ENCODE assay signal across 1 cellular context in the genomic region with DNA sequence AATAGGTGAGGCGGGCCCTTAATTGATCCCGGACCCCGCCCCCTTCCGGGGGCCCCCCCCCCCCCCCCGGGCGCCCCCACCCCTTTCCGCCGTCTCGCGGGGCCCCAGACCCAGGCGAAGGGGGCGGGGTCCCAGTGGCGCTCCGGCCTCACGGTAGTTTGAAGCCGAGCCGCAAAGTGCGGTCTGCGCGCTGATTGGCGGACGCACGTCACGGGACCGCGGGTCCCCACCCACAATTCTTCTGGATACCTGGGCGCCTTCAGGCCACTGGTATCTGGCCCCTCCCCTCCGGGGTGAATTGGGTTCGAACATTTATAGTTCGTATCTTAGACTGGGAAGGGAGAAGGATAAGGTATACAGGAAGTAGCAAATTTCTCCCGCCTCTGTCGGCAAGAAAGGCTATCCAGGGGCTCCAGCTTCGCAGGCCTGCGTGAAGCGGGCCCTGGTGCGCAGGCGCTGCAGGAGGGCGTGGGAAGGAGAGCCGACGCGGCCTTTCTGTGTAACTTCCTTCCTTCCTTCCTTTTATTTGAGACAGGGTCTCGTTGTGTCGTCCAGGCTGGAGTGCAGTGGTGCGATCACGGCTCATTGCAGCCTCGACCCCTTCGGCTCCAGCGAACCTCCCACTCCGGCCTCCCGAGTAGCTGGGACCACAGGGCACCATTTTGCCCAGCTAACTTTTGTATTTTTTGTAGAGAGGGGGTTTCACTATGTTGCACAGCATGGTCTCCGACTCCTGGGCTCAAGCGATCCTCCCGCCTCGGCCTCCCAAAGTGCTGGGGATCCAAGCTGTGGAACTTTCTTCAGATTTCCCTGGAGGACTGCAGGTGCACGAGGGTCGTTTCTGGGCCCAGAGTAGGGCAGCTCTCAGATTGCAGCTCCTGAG.
TF ChIP-seq lines count a peak whose summit lies in the region.

No MANE protein-coding gene starts in this region.

TF ChIP-seq in HepG2, 621 proteins besides CTCF, POLR2A, EP300 and RAD21 (continued from another document and continues in another):
- TF ChIP-seq, protein P1, sequence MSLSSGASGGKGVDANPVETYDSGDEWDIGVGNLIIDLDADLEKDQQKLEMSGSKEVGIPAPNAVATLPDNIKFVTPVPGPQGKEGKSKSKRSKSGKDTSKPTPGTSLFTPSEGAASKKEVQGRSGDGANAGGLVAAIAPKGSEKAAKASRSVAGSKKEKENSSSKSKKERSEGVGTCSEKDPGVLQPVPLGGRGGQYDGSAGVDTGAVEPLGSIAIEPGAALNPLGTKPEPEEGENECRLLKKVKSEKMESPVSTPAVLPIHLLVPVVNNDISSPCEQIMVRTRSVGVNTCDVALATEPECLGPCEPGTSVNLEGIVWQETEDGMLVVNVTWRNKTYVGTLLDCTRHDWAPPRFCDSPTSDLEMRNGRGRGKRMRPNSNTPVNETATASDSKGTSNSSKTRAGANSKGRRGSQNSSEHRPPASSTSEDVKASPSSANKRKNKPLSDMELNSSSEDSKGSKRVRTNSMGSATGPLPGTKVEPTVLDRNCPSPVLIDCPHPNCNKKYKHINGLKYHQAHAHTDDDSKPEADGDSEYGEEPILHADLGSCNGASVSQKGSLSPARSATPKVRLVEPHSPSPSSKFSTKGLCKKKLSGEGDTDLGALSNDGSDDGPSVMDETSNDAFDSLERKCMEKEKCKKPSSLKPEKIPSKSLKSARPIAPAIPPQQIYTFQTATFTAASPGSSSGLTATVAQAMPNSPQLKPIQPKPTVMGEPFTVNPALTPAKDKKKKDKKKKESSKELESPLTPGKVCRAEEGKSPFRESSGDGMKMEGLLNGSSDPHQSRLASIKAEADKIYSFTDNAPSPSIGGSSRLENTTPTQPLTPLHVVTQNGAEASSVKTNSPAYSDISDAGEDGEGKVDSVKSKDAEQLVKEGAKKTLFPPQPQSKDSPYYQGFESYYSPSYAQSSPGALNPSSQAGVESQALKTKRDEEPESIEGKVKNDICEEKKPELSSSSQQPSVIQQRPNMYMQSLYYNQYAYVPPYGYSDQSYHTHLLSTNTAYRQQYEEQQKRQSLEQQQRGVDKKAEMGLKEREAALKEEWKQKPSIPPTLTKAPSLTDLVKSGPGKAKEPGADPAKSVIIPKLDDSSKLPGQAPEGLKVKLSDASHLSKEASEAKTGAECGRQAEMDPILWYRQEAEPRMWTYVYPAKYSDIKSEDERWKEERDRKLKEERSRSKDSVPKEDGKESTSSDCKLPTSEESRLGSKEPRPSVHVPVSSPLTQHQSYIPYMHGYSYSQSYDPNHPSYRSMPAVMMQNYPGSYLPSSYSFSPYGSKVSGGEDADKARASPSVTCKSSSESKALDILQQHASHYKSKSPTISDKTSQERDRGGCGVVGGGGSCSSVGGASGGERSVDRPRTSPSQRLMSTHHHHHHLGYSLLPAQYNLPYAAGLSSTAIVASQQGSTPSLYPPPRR (CRISPR knock-in tag; IDR thresholded peaks at IDR 0.05; ENCODE audit: borderline replicate concordance): peak; percentile 43; the same call in 1 of the 2 replicates
- TF ChIP-seq NFATC3 (CRISPR knock-in tag; IDR thresholded peaks at IDR 0.05): 0 out of 2 replicates have a peak, but pooled peaks have one; percentile 24
- no peak for TF ChIP-seq SIX4 (CRISPR knock-in tag; IDR thresholded peaks at IDR 0.05)
- TF ChIP-seq KAT2B (IDR thresholded peaks at IDR 0.05; ENCODE audit: borderline replicate concordance, low read depth, low read length): no peak
- no peak for TF ChIP-seq SNRNP70 (IDR thresholded peaks at IDR 0.05; ENCODE audit: low read depth, low read length)
- TF ChIP-seq, protein P2, sequence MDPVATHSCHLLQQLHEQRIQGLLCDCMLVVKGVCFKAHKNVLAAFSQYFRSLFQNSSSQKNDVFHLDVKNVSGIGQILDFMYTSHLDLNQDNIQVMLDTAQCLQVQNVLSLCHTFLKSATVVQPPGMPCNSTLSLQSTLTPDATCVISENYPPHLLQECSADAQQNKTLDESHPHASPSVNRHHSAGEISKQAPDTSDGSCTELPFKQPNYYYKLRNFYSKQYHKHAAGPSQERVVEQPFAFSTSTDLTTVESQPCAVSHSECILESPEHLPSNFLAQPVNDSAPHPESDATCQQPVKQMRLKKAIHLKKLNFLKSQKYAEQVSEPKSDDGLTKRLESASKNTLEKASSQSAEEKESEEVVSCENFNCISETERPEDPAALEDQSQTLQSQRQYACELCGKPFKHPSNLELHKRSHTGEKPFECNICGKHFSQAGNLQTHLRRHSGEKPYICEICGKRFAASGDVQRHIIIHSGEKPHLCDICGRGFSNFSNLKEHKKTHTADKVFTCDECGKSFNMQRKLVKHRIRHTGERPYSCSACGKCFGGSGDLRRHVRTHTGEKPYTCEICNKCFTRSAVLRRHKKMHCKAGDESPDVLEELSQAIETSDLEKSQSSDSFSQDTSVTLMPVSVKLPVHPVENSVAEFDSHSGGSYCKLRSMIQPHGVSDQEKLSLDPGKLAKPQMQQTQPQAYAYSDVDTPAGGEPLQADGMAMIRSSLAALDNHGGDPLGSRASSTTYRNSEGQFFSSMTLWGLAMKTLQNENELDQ (CRISPR knock-in tag; IDR thresholded peaks at IDR 0.05; ENCODE audit: borderline replicate concordance): no peak
- TF ChIP-seq, protein P3, sequence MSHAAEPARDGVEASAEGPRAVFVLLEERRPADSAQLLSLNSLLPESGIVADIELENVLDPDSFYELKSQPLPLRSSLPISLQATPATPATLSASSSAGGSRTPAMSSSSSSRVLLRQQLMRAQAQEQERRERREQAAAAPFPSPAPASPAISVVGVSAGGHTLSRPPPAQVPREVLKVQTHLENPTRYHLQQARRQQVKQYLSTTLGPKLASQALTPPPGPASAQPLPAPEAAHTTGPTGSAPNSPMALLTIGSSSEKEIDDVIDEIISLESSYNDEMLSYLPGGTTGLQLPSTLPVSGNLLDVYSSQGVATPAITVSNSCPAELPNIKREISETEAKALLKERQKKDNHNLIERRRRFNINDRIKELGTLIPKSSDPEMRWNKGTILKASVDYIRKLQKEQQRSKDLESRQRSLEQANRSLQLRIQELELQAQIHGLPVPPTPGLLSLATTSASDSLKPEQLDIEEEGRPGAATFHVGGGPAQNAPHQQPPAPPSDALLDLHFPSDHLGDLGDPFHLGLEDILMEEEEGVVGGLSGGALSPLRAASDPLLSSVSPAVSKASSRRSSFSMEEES (CRISPR knock-in tag; IDR thresholded peaks at IDR 0.05): 0 out of 2 replicates have a peak, but pooled peaks have one; percentile 18
- TF ChIP-seq ZNF644 (CRISPR knock-in tag; IDR thresholded peaks at IDR 0.05; ENCODE audit: low read depth): no peak
- TF ChIP-seq, protein P4, sequence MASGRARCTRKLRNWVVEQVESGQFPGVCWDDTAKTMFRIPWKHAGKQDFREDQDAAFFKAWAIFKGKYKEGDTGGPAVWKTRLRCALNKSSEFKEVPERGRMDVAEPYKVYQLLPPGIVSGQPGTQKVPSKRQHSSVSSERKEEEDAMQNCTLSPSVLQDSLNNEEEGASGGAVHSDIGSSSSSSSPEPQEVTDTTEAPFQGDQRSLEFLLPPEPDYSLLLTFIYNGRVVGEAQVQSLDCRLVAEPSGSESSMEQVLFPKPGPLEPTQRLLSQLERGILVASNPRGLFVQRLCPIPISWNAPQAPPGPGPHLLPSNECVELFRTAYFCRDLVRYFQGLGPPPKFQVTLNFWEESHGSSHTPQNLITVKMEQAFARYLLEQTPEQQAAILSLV (CRISPR knock-in tag; IDR thresholded peaks at IDR 0.05; ENCODE audit: borderline replicate concordance): no peak
- TF ChIP-seq, protein P5, sequence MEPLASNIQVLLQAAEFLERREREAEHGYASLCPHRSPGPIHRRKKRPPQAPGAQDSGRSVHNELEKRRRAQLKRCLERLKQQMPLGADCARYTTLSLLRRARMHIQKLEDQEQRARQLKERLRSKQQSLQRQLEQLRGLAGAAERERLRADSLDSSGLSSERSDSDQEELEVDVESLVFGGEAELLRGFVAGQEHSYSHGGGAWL (CRISPR knock-in tag; IDR thresholded peaks at IDR 0.05): 0 out of 2 replicates have a peak, but pooled peaks have one; percentile 43
- TF ChIP-seq, protein P6, sequence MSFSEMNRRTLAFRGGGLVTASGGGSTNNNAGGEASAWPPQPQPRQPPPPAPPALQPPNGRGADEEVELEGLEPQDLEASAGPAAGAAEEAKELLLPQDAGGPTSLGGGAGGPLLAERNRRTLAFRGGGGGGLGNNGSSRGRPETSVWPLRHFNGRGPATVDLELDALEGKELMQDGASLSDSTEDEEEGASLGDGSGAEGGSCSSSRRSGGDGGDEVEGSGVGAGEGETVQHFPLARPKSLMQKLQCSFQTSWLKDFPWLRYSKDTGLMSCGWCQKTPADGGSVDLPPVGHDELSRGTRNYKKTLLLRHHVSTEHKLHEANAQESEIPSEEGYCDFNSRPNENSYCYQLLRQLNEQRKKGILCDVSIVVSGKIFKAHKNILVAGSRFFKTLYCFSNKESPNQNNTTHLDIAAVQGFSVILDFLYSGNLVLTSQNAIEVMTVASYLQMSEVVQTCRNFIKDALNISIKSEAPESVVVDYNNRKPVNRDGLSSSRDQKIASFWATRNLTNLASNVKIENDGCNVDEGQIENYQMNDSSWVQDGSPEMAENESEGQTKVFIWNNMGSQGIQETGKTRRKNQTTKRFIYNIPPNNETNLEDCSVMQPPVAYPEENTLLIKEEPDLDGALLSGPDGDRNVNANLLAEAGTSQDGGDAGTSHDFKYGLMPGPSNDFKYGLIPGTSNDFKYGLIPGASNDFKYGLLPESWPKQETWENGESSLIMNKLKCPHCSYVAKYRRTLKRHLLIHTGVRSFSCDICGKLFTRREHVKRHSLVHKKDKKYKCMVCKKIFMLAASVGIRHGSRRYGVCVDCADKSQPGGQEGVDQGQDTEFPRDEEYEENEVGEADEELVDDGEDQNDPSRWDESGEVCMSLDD (CRISPR knock-in tag; IDR thresholded peaks at IDR 0.05; ENCODE audit: borderline replicate concordance): no peak
- TF ChIP-seq, protein P7, sequence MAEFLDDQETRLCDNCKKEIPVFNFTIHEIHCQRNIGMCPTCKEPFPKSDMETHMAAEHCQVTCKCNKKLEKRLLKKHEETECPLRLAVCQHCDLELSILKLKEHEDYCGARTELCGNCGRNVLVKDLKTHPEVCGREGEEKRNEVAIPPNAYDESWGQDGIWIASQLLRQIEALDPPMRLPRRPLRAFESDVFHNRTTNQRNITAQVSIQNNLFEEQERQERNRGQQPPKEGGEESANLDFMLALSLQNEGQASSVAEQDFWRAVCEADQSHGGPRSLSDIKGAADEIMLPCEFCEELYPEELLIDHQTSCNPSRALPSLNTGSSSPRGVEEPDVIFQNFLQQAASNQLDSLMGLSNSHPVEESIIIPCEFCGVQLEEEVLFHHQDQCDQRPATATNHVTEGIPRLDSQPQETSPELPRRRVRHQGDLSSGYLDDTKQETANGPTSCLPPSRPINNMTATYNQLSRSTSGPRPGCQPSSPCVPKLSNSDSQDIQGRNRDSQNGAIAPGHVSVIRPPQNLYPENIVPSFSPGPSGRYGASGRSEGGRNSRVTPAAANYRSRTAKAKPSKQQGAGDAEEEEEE (CRISPR knock-in tag; IDR thresholded peaks at IDR 0.05; ENCODE audit: borderline replicate concordance): no peak
- no peak for TF ChIP-seq SOX6 (IDR thresholded peaks at IDR 0.05)
- TF ChIP-seq SOX6 (CRISPR knock-in tag; IDR thresholded peaks at IDR 0.05): peak; percentile 17; the same call in 1 of the 2 replicates
- TF ChIP-seq REPIN1 (CRISPR knock-in tag; IDR thresholded peaks at IDR 0.05; ENCODE audit: borderline replicate concordance, low read depth): no peak
- TF ChIP-seq ZNF446 (CRISPR knock-in tag; IDR thresholded peaks at IDR 0.05): no peak
- TF ChIP-seq, protein P8, sequence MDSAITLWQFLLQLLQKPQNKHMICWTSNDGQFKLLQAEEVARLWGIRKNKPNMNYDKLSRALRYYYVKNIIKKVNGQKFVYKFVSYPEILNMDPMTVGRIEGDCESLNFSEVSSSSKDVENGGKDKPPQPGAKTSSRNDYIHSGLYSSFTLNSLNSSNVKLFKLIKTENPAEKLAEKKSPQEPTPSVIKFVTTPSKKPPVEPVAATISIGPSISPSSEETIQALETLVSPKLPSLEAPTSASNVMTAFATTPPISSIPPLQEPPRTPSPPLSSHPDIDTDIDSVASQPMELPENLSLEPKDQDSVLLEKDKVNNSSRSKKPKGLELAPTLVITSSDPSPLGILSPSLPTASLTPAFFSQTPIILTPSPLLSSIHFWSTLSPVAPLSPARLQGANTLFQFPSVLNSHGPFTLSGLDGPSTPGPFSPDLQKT (CRISPR knock-in tag; IDR thresholded peaks at IDR 0.05; ENCODE audit: borderline replicate concordance): no peak
- TF ChIP-seq TSC22D2 (CRISPR knock-in tag; IDR thresholded peaks at IDR 0.05; ENCODE audit: borderline replicate concordance): no peak
- TF ChIP-seq, protein P9, sequence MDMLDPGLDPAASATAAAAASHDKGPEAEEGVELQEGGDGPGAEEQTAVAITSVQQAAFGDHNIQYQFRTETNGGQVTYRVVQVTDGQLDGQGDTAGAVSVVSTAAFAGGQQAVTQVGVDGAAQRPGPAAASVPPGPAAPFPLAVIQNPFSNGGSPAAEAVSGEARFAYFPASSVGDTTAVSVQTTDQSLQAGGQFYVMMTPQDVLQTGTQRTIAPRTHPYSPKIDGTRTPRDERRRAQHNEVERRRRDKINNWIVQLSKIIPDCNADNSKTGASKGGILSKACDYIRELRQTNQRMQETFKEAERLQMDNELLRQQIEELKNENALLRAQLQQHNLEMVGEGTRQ (IDR thresholded peaks at IDR 0.05; ENCODE audit: low read depth, low read length): peak; percentile 89
- TF ChIP-seq, protein P9 (CRISPR knock-in tag; IDR thresholded peaks at IDR 0.05; ENCODE audit: borderline replicate concordance): peak; percentile 92; the same call in 1 of the 2 replicates
- TF ChIP-seq SOX13 (IDR thresholded peaks at IDR 0.05): no peak
- TF ChIP-seq SOX13 (CRISPR knock-in tag; conservative IDR thresholded peaks at IDR 0.05 in 1 of 2, IDR thresholded peaks at IDR 0.05 in 1 of 2): no peak
- no peak for TF ChIP-seq ZNF33B (CRISPR knock-in tag; IDR thresholded peaks at IDR 0.05)
- TF ChIP-seq, protein P10, sequence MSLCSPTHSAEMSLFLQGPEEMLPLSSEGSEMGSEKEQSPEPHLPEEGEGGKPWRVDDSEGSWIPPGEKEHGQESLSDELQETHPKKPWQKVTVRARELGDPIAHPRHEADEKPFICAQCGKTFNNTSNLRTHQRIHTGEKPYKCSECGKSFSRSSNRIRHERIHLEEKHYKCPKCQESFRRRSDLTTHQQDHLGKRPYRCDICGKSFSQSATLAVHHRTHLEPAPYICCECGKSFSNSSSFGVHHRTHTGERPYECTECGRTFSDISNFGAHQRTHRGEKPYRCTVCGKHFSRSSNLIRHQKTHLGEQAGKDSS (CRISPR knock-in tag; IDR thresholded peaks at IDR 0.05; ENCODE audit: borderline replicate concordance, low read depth): peak; percentile 25; the same call in 1 of the 2 replicates
- no peak for TF ChIP-seq FOXK2 (IDR thresholded peaks at IDR 0.05)
- TF ChIP-seq ZNF883 (CRISPR knock-in tag; IDR thresholded peaks at IDR 0.05; ENCODE audit: not compliant biosample characterization): no peak
- no peak for TF ChIP-seq SIN3B (IDR thresholded peaks at IDR 0.05; ENCODE audit: low read length)
- TF ChIP-seq ZNF766 (CRISPR knock-in tag; IDR thresholded peaks at IDR 0.05; ENCODE audit: borderline replicate concordance): 0 out of 2 replicates have a peak, but pooled peaks have one; percentile 10
